10 cellular contexts compared by ENCODE assay signal in genomic region chr3:16302082-16302631, GRCh38. TPM values are rescaled to one million over a fixed set of nuclear protein-coding genes. Genes with fewer than 3 reads are reported as not detected.
DNase-seq lines count a peak whose midpoint lies in the region; ATAC-seq and TF ChIP-seq lines count a peak whose summit lies in the region.
"Had no signal": no experiment of that assay in that cellular context is flagged by ENCODE, and none has a peak within 500 bp of the region (broad histone marks: within the 10 kb centered on the region; RNA-seq: fewer than 3 reads in every experiment).

No MANE protein-coding gene starts in this region.

- H3K27me3 ChIP-seq in iPS-20b (ENCODE audit: insufficient read depth, low read length) (no peaks in the 10 kb centered on the region), upper lobe of right lung (no peaks in the 10 kb centered on the region), H7 (ENCODE audit: control insufficient read depth, insufficient read depth, low read length) (no peaks in the 10 kb centered on the region)

- H3K27ac Mint-ChIP-seq in activated naive CD4-positive, alpha-beta T cell treated with anti-CD3 and anti-CD28 coated beads, Interleukin-2, amount 10 ng/mL, durations not matched to agents 7 days and 5 days, result peak overlapping the region; percentile 96
- H3K27ac Mint-ChIP-seq in activated T-helper 1 cell treated with anti-CD3 and anti-CD28 coated beads, Interleukin-12 subunit alpha, Interleukin-12 subunit beta, Interleukin-2, Interleukin-4 antibody, amounts not matched to agents 30 ng/mL and 10 ng/mL and 1 ng/mL, durations not matched to agents 14 hours and 24 hours and 36 hours, result peak overlapping the region; percentile 95

- peaks cover 98% of the 10 kb centered on the region for H3K4me1 Mint-ChIP-seq in activated naive CD4-positive, alpha-beta T cell treated with anti-CD3 and anti-CD28 coated beads, Interleukin-2, amount 10 ng/mL, durations not matched to agents 7 days and 5 days
- H3K4me1 Mint-ChIP-seq in activated T-helper 1 cell treated with anti-CD3 and anti-CD28 coated beads, Interleukin-12 subunit alpha, Interleukin-12 subunit beta, Interleukin-2, Interleukin-4 antibody, amounts not matched to agents 30 ng/mL and 10 ng/mL and 1 ng/mL, durations not matched to agents 14 hours and 24 hours and 36 hours (ENCODE audit: low read depth), result peaks cover 96% of the 10 kb centered on the region

- no peak for DNase-seq in activated naive CD4-positive, alpha-beta T cell treated with anti-CD3 and anti-CD28 coated beads, Interleukin-2, amount 10 ng/mL, durations not matched to agents 7 days and 5 days
- no peak for DNase-seq in activated naive CD4-positive, alpha-beta T cell (lab: John Stamatoyannopoulos, UW)
- DNase-seq in activated T-helper 1 cell treated with anti-CD3 and anti-CD28 coated beads, Interleukin-12 subunit alpha, Interleukin-12 subunit beta, Interleukin-2, Interleukin-4 antibody, amounts not matched to agents 30 ng/mL and 10 ng/mL and 1 ng/mL, durations not matched to agents 14 hours and 24 hours and 36 hours (ENCODE audit: low spot score), result no peak
- DNase-seq in upper lobe of right lung, result no peak
- no peak for DNase-seq in H7
- DNase-seq in left cardiac atrium, result no peak
- DNase-seq: activated CD4-positive, alpha-beta T cell treated with anti-CD3 and anti-CD28 coated beads for 1 hour; psoas muscle had no signal

- H3K9ac ChIP-seq in iPS-20b (ENCODE audit: low read depth, low read length), result peak overlapping the region; percentile 63

- peaks cover 2% of the 10 kb centered on the region for H3K9me3 ChIP-seq in iPS-20b (ENCODE audit: insufficient read depth, low read depth, low read length)
- no peaks in the 10 kb centered on the region for H3K9me3 ChIP-seq in upper lobe of right lung
- H3K9me3 ChIP-seq: psoas muscle had no signal

- H3K36me3 ChIP-seq in iPS-20b (ENCODE audit: insufficient read depth, low read depth, low read length) (peaks cover 50% of the 10 kb centered on the region), upper lobe of right lung (peaks cover 8% of the 10 kb centered on the region), H7 (replicated peaks; ENCODE audit: control insufficient read depth, insufficient read depth, low read length) (peaks cover 1% of the 10 kb centered on the region; the same call in 1 of the 2 replicates)

- CTCF ChIA-PET in activated naive CD4-positive, alpha-beta T cell treated with anti-CD3 and anti-CD28 coated beads, Interleukin-2, amount 10 ng/mL, durations not matched to agents 7 days and 5 days (lab: Charles Lee), result interaction anchor here (2.0 to 6.7 kb wide), 2 partner anchors 12 to 15 kb away, joined by 4 to 53 read pairs; no protein-coding TSS in a partner anchor

- H3K4me1 ChIP-seq in iPS-20b (ENCODE audit: insufficient read depth, low read length) (peaks cover 30% of the 10 kb centered on the region), upper lobe of right lung (peaks cover 32% of the 10 kb centered on the region)

- ATAC-seq in upper lobe of right lung (no peak), GM19397 (IDR thresholded peaks at IDR 0.05; ENCODE audit: unreplicated experiment) (no peak), left cardiac atrium (no peak)
- ATAC-seq: psoas muscle had no signal

- H3K4me3 ChIP-seq in iPS-20b (ENCODE audit: low read length), result peak overlapping the region; percentile 34
- peak overlapping the region; percentile 1 for H3K4me3 ChIP-seq in upper lobe of right lung
- H3K4me3 ChIP-seq in H7 (ENCODE audit: insufficient read depth, low read depth, low read length), result no peak overlapping the region
- H3K4me3 ChIP-seq: psoas muscle had no signal

- peaks cover 5% of the 10 kb centered on the region for H3K9me3 Mint-ChIP-seq in activated naive CD4-positive, alpha-beta T cell treated with anti-CD3 and anti-CD28 coated beads, Interleukin-2, amount 10 ng/mL, durations not matched to agents 7 days and 5 days
- no peaks in the 10 kb centered on the region for H3K9me3 Mint-ChIP-seq in activated T-helper 1 cell treated with anti-CD3 and anti-CD28 coated beads, Interleukin-12 subunit alpha, Interleukin-12 subunit beta, Interleukin-2, Interleukin-4 antibody, amounts not matched to agents 30 ng/mL and 10 ng/mL and 1 ng/mL, durations not matched to agents 14 hours and 24 hours and 36 hours

- H3K27ac ChIP-seq in iPS-20b (ENCODE audit: low read length), result peak overlapping the region; percentile 26
- peak overlapping the region; percentile 63 for H3K27ac ChIP-seq in upper lobe of right lung
- H3K27ac ChIP-seq: psoas muscle had no signal

- intact Hi-C loops in activated T-helper 1 cell treated with anti-CD3 and anti-CD28 coated beads, Interleukin-12 subunit alpha, Interleukin-12 subunit beta, Interleukin-2, Interleukin-4 antibody, amounts not matched to agents 30 ng/mL and 10 ng/mL and 1 ng/mL, durations not matched to agents 14 hours and 24 hours and 36 hours (cut with micrococcal nuclease), result loop anchor here (10.0 kb wide), 1 partner anchor 723 kb away; no protein-coding TSS in a partner anchor
- intact Hi-C loops in upper lobe of right lung (cut with DNase I), result no loop called here
- intact Hi-C loops in left cardiac atrium (cut with DNase I), result no loop called here

- H3K4me3 Mint-ChIP-seq in activated naive CD4-positive, alpha-beta T cell treated with anti-CD3 and anti-CD28 coated beads, Interleukin-2, amount 10 ng/mL, durations not matched to agents 7 days and 5 days, result peak overlapping the region; percentile 83
- peak overlapping the region; percentile 87 for H3K4me3 Mint-ChIP-seq in activated T-helper 1 cell treated with anti-CD3 and anti-CD28 coated beads, Interleukin-12 subunit alpha, Interleukin-12 subunit beta, Interleukin-2, Interleukin-4 antibody, amounts not matched to agents 30 ng/mL and 10 ng/mL and 1 ng/mL, durations not matched to agents 14 hours and 24 hours and 36 hours

- H3K27me3 Mint-ChIP-seq in activated naive CD4-positive, alpha-beta T cell treated with anti-CD3 and anti-CD28 coated beads, Interleukin-2, amount 10 ng/mL, durations not matched to agents 7 days and 5 days, result no peaks in the 10 kb centered on the region
- H3K27me3 Mint-ChIP-seq in activated T-helper 1 cell treated with anti-CD3 and anti-CD28 coated beads, Interleukin-12 subunit alpha, Interleukin-12 subunit beta, Interleukin-2, Interleukin-4 antibody, amounts not matched to agents 30 ng/mL and 10 ng/mL and 1 ng/mL, durations not matched to agents 14 hours and 24 hours and 36 hours (ENCODE audit: insufficient read depth), result no peaks in the 10 kb centered on the region

- TF ChIP-seq CTCF in upper lobe of right lung (IDR thresholded peaks at IDR 0.05), result no peak

- H3K36me3 Mint-ChIP-seq in activated naive CD4-positive, alpha-beta T cell treated with anti-CD3 and anti-CD28 coated beads, Interleukin-2, amount 10 ng/mL, durations not matched to agents 7 days and 5 days, result peaks cover 93% of the 10 kb centered on the region
- H3K36me3 Mint-ChIP-seq in activated T-helper 1 cell treated with anti-CD3 and anti-CD28 coated beads, Interleukin-12 subunit alpha, Interleukin-12 subunit beta, Interleukin-2, Interleukin-4 antibody, amounts not matched to agents 30 ng/mL and 10 ng/mL and 1 ng/mL, durations not matched to agents 14 hours and 24 hours and 36 hours (ENCODE audit: low read depth), result peaks cover 60% of the 10 kb centered on the region

RNA-seq across cellular contexts. Expression of gene OXNAD1, which starts 37.1 kb away (rescaled TPM):
- 29.5 and 31.1 TPM in 2 replicates for total RNA-seq in activated T-helper 1 cell treated with anti-CD3 and anti-CD28 coated beads, Interleukin-12 subunit alpha, Interleukin-12 subunit beta, Interleukin-2, Interleukin-4 antibody, amounts not matched to agents 30 ng/mL and 10 ng/mL and 1 ng/mL, durations not matched to agents 14 hours and 24 hours and 36 hours
- total RNA-seq in upper lobe of right lung, result 12.8 TPM
- 28.4 and 29.0 TPM in 2 replicates for total RNA-seq in H7 (2014; rRNA removed; shearing (Covaris generic))
- total RNA-seq in left cardiac atrium, result 10 to 100 TPM; 12.8 to 15.4 TPM

RNA-seq across cellular contexts. Expression of gene DPH3, which starts 37.4 kb away (rescaled TPM):
- total RNA-seq in activated T-helper 1 cell treated with anti-CD3 and anti-CD28 coated beads, Interleukin-12 subunit alpha, Interleukin-12 subunit beta, Interleukin-2, Interleukin-4 antibody, amounts not matched to agents 30 ng/mL and 10 ng/mL and 1 ng/mL, durations not matched to agents 14 hours and 24 hours and 36 hours, result 28.1 and 36.6 TPM in 2 replicates
- total RNA-seq in upper lobe of right lung (29.8 TPM), left cardiac atrium (10 to 100 TPM; 18.5 to 22.1 TPM)
- 9.7 and 15.0 TPM in 2 replicates for total RNA-seq in H7 (2014; rRNA removed; shearing (Covaris generic))
